1 cellular context compared by ENCODE assay signal in the genomic region with DNA sequence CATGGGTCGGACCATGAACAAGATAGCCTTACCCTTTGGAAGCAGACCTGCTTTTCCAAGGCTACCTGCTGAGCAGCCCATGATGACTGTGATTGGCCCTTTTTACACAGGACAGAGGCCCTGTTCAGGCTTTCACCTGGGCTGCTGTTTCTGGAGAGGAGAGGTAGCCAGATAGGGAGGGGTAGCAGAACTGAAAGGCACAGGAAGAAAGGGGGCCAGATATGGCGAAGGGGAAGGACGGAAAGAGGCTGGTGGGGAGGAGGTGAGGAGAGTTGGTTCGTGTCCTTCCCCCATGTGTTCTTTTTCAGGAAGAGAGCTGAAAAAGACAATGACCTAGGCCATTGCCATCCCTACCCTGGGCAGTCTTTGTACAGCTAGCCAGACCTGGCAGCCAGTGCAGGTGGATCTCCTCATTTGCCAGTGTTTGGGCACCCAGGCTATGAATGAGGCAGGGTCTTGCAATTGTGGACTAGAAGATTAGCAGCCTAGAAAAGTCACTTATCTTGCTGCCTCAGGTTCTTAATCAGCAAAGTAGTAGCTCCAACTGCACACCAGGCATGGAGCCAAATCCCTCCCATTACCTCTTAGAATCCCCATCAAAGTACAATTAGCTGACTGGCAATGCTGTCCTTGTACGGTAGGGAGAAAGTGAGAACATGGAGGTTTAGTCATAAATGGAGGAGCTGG.
A peak's percentile ranks its signal among the peaks of the same experiment; 100 is the strongest.
TF ChIP-seq lines count a peak whose summit lies in the region.

No MANE protein-coding gene starts in this region.

TF ChIP-seq in K562, 482 proteins besides CTCF, POLR2A, EP300 and RAD21 (continued from another document and continues in another):
- TF ChIP-seq, protein P1, sequence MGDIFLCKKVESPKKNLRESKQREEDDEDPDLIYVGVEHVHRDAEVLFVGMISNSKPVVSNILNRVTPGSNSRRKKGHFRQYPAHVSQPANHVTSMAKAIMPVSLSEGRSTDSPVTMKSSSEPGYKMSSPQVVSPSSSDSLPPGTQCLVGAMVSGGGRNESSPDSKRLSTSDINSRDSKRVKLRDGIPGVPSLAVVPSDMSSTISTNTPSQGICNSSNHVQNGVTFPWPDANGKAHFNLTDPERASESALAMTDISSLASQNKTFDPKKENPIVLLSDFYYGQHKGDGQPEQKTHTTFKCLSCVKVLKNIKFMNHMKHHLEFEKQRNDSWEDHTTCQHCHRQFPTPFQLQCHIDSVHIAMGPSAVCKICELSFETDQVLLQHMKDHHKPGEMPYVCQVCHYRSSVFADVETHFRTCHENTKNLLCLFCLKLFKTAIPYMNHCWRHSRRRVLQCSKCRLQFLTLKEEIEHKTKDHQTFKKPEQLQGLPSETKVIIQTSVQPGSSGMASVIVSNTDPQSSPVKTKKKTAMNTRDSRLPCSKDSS (IDR thresholded peaks at IDR 0.05; ENCODE audit: low read depth, partially characterized antibody), result no peak
- TF ChIP-seq MAZ (CRISPR knock-in tag; conservative IDR thresholded peaks at IDR 0.05 in 1 of 2, IDR thresholded peaks at IDR 0.05 in 1 of 2) (peak in 1 of 2 experiments; percentile 65; a peak in 1 of 4 replicates), YY1 (IDR thresholded peaks at IDR 0.05; ENCODE audit: borderline replicate concordance in 1 of 3, control insufficient read depth in 1 of 3, extremely low read depth in 1 of 3, insufficient read depth in 3 of 3, insufficient read length in 1 of 3, insufficient replicate concordance in 2 of 3, low read depth in 1 of 3, low read length in 2 of 3) (peak in 1 of 3 experiments; percentile 72), TRIM24 (IDR thresholded peaks at IDR 0.05) (peak; percentile 86 to 87), YBX1 (IDR thresholded peaks at IDR 0.05) (no peak), MAFK (IDR thresholded peaks at IDR 0.05; ENCODE audit: low read length) (peak; percentile 72), HDAC3 (IDR thresholded peaks at IDR 0.05; ENCODE audit: borderline replicate concordance, partially characterized antibody) (peak; percentile 69), SMARCA5 (IDR thresholded peaks at IDR 0.05) (no peak; the same call in 1 of the 2 replicates), PCBP2 (IDR thresholded peaks at IDR 0.05; ENCODE audit: low read depth, low read length, poor library complexity, severe bottlenecking) (no peak), EWSR1 (IDR thresholded peaks at IDR 0.05; ENCODE audit: borderline replicate concordance, low read depth, partially characterized antibody) (no peak), SMAD1 (IDR thresholded peaks at IDR 0.05; ENCODE audit: low read depth, low read length, partially characterized antibody) (peak; percentile 56), RBM15 (IDR thresholded peaks at IDR 0.05; ENCODE audit: insufficient read depth, low read length) (no peak), KLF16 (IDR thresholded peaks at IDR 0.05) (peak; percentile 90), CBFA2T3 (IDR thresholded peaks at IDR 0.05) (peak; percentile 97), ZNF239 (CRISPR knock-in tag; IDR thresholded peaks at IDR 0.05) (peak; percentile 45; the same call in 1 of the 2 replicates), ARHGAP35 (IDR thresholded peaks at IDR 0.05; ENCODE audit: partially characterized antibody) (no peak), ILK (tag; IDR thresholded peaks at IDR 0.05; ENCODE audit: borderline replicate concordance, low read depth) (no peak), ELF4 (CRISPR knock-in tag; IDR thresholded peaks at IDR 0.05) (0 out of 2 replicates have a peak, but pooled peaks have one; percentile 39), ZNF76 (CRISPR knock-in tag; IDR thresholded peaks at IDR 0.05; ENCODE audit: borderline replicate concordance) (no peak), ZNF134 (CRISPR knock-in tag; conservative IDR thresholded peaks at IDR 0.05) (no peak), NR2C1 (IDR thresholded peaks at IDR 0.05) (no peak), NR2C1 (tag; IDR thresholded peaks at IDR 0.05) (0 out of 2 replicates have a peak, but pooled peaks have one; percentile 8), ZNF551 (CRISPR knock-in tag; IDR thresholded peaks at IDR 0.05) (no peak), NCOR1 (IDR thresholded peaks at IDR 0.05) (peak; percentile 93), NEUROD1 (IDR thresholded peaks at IDR 0.05; ENCODE audit: borderline replicate concordance, low read depth, low read length, partially characterized antibody) (peak; percentile 59), POLR3G (IDR thresholded peaks at IDR 0.05; ENCODE audit: extremely low read depth, insufficient read length, insufficient replicate concordance) (no peak), DMBX1 (CRISPR knock-in tag; IDR thresholded peaks at IDR 0.05; ENCODE audit: borderline replicate concordance) (peak; percentile 39), KAT7 (CRISPR knock-in tag; IDR thresholded peaks at IDR 0.05; ENCODE audit: borderline replicate concordance) (no peak), XRCC3 (IDR thresholded peaks at IDR 0.05) (no peak), DACH1 (IDR thresholded peaks at IDR 0.05; ENCODE audit: partially characterized antibody) (no peak)
- TF ChIP-seq, protein P2, sequence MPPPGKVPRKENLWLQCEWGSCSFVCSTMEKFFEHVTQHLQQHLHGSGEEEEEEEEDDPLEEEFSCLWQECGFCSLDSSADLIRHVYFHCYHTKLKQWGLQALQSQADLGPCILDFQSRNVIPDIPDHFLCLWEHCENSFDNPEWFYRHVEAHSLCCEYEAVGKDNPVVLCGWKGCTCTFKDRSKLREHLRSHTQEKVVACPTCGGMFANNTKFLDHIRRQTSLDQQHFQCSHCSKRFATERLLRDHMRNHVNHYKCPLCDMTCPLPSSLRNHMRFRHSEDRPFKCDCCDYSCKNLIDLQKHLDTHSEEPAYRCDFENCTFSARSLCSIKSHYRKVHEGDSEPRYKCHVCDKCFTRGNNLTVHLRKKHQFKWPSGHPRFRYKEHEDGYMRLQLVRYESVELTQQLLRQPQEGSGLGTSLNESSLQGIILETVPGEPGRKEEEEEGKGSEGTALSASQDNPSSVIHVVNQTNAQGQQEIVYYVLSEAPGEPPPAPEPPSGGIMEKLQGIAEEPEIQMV (tag; conservative IDR thresholded peaks at IDR 0.05; ENCODE audit: low read depth), result no peak
- TF ChIP-seq, protein P3, sequence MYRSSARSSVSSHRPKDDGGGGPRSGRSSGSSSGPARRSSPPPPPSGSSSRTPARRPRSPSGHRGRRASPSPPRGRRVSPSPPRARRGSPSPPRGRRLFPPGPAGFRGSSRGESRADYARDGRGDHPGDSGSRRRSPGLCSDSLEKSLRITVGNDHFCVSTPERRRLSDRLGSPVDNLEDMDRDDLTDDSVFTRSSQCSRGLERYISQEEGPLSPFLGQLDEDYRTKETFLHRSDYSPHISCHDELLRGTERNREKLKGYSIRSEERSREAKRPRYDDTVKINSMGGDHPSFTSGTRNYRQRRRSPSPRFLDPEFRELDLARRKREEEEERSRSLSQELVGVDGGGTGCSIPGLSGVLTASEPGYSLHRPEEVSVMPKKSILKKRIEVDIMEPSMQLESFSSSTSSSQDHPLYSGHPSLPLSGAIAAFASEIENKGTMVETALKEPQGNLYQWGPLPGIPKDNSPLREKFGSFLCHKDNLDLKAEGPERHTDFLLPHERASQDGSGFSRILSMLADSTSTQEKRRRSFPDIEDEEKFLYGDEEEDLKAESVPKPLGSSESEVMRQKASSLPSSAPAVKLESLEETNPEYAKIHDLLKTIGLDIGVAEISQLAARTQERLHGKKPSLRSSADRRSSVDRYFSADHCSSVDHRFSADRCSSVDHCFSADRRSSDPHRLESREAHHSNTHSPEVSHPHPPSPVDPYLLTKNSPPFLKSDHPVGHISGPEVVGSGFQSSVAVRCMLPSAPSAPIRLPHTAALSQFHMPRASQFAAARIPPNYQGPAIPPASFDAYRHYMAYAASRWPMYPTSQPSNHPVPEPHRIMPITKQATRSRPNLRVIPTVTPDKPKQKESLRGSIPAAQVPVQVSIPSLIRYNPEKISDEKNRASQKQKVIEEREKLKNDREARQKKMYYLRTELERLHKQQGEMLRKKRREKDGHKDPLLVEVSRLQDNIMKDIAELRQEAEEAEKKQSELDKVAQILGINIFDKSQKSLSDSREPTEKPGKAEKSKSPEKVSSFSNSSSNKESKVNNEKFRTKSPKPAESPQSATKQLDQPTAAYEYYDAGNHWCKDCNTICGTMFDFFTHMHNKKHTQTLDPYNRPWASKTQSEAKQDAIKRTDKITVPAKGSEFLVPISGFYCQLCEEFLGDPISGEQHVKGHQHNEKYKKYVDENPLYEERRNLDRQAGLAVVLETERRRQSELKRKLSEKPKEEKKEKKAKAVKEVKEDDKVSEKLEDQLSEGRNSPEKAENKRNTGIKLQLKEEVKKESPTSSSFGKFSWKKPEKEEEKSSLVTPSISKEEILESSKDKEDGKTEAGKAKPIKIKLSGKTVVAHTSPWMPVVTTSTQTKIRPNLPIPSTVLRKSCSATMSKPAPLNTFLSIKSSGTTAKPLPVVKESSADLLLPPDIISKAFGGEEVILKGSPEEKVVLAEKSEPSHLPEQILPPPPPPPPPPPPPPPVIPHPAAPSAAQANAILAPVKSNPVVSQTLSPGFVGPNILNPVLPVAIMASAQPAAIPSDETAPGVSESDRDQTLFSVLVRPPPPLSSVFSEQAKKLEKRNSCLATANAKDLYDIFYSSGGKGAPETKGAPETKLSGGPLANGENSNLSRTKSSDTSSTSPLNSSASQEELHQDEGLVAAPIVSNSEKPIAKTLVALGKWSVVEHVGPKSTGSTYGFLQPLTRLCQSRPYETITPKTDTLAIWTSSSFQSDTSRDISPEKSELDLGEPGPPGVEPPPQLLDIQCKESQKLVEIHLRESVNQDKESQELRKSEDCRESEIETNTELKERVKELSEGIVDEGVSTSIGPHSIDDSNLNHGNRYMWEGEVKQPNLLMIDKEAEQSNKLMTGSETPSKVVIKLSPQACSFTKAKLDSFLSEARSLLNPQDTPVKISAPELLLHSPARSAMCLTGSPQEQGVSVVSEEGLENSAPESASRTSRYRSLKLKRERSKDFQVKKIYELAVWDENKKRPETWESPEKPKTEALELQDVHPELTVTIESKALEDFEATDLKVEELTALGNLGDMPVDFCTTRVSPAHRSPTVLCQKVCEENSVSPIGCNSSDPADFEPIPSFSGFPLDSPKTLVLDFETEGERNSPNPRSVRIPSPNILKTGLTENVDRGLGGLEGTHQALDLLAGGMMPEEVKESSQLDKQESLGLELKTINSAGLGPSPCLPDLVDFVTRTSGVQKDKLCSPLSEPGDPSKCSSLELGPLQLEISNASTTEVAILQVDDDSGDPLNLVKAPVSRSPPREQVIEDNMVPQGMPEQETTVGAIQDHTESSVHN (IDR thresholded peaks at IDR 0.05; ENCODE audit: borderline replicate concordance in 1 of 2, low read depth in 1 of 2), result no peak
- TF ChIP-seq, protein P4, sequence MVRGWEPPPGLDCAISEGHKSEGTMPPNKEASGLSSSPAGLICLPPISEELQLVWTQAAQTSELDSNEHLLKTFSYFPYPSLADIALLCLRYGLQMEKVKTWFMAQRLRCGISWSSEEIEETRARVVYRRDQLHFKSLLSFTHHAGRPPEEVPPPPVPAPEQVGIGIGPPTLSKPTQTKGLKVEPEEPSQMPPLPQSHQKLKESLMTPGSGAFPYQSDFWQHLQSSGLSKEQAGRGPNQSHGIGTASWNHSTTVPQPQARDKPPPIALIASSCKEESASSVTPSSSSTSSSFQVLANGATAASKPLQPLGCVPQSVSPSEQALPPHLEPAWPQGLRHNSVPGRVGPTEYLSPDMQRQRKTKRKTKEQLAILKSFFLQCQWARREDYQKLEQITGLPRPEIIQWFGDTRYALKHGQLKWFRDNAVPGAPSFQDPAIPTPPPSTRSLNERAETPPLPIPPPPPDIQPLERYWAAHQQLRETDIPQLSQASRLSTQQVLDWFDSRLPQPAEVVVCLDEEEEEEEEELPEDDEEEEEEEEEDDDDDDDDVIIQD (CRISPR knock-in tag; IDR thresholded peaks at IDR 0.05), result no peak
- TF ChIP-seq, protein P5, sequence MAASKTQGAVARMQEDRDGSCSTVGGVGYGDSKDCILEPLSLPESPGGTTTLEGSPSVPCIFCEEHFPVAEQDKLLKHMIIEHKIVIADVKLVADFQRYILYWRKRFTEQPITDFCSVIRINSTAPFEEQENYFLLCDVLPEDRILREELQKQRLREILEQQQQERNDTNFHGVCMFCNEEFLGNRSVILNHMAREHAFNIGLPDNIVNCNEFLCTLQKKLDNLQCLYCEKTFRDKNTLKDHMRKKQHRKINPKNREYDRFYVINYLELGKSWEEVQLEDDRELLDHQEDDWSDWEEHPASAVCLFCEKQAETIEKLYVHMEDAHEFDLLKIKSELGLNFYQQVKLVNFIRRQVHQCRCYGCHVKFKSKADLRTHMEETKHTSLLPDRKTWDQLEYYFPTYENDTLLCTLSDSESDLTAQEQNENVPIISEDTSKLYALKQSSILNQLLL (CRISPR knock-in tag; IDR thresholded peaks at IDR 0.05; ENCODE audit: borderline replicate concordance), result no peak
- TF ChIP-seq, protein P6, sequence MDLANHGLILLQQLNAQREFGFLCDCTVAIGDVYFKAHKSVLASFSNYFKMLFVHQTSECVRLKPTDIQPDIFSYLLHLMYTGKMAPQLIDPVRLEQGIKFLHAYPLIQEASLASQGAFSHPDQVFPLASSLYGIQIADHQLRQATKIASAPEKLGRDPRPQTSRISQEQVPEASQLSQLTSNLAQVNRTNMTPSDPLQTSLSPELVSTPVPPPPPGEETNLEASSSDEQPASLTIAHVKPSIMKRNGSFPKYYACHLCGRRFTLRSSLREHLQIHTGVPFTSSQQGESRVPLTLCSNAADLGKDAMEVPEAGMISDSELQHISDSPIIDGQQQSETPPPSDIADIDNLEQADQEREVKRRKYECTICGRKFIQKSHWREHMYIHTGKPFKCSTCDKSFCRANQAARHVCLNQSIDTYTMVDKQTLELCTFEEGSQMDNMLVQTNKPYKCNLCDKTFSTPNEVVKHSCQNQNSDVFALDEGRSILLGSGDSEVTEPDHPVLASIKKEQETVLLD (IDR thresholded peaks at IDR 0.05), result no peak; the same call in 1 of the 2 replicates
- TF ChIP-seq, protein P7, sequence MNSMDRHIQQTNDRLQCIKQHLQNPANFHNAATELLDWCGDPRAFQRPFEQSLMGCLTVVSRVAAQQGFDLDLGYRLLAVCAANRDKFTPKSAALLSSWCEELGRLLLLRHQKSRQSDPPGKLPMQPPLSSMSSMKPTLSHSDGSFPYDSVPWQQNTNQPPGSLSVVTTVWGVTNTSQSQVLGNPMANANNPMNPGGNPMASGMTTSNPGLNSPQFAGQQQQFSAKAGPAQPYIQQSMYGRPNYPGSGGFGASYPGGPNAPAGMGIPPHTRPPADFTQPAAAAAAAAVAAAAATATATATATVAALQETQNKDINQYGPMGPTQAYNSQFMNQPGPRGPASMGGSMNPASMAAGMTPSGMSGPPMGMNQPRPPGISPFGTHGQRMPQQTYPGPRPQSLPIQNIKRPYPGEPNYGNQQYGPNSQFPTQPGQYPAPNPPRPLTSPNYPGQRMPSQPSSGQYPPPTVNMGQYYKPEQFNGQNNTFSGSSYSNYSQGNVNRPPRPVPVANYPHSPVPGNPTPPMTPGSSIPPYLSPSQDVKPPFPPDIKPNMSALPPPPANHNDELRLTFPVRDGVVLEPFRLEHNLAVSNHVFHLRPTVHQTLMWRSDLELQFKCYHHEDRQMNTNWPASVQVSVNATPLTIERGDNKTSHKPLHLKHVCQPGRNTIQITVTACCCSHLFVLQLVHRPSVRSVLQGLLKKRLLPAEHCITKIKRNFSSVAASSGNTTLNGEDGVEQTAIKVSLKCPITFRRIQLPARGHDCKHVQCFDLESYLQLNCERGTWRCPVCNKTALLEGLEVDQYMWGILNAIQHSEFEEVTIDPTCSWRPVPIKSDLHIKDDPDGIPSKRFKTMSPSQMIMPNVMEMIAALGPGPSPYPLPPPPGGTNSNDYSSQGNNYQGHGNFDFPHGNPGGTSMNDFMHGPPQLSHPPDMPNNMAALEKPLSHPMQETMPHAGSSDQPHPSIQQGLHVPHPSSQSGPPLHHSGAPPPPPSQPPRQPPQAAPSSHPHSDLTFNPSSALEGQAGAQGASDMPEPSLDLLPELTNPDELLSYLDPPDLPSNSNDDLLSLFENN (IDR thresholded peaks at IDR 0.05; ENCODE audit: low read depth in 2 of 2, low read length in 2 of 2), result peak in 1 of 2 experiments; percentile 81; a peak in 2 of 4 replicates
